Comparison of ENCODE assay signal across 9 cellular contexts in genomic region chr17:7019839-7020519, GRCh38. TPM values are rescaled to one million over a fixed set of nuclear protein-coding genes. Genes with fewer than 3 reads are reported as not detected.
DNase-seq lines count a peak whose midpoint lies in the region; ATAC-seq, FAIRE-seq and TF ChIP-seq lines count a peak whose summit lies in the region.
"Had no signal": no experiment of that assay in that cellular context is flagged by ENCODE, and none has a peak within 500 bp of the region (broad histone marks: within the 10 kb centered on the region; RNA-seq: fewer than 3 reads in every experiment).

No MANE protein-coding gene starts in this region.

- peak overlapping the region; percentile 86 for H3K4me2 ChIP-seq in fibroblast of lung (ENCODE audit: extremely low read depth, insufficient read depth, low read length)

- FAIRE-seq in HTR-8/SVneo (lab: Jason Lieb, UNC) = no peak

- TF ChIP-seq CTCF in RWPE1 (conservative IDR thresholded peaks at IDR 0.05; ENCODE audit: low read depth) (no peak), fibroblast of lung (conservative IDR thresholded peaks at IDR 0.05 in 1 of 2, IDR thresholded peaks at IDR 0.05 in 1 of 2; ENCODE audit: low read depth in 1 of 2, low read length in 2 of 2) (no peak), GM13977 (IDR thresholded peaks at IDR 0.05; ENCODE audit: extremely low read depth, insufficient read depth, missing control alignments) (no peak)

- peaks cover 2% of the 10 kb centered on the region for H3K36me3 ChIP-seq in fibroblast of lung (ENCODE audit: control insufficient read depth, insufficient read depth, low read length)

- no peaks in the 10 kb centered on the region for H3K9me3 ChIP-seq in fibroblast of lung (ENCODE audit: control insufficient read depth, insufficient read depth, low read depth, low read length)

- no peaks in the 10 kb centered on the region for H3K79me2 ChIP-seq in fibroblast of lung (ENCODE audit: control insufficient read depth, insufficient read depth, low read length)

- peak overlapping the region; percentile 94 for H2AFZ ChIP-seq in fibroblast of lung (ENCODE audit: low read length)

- ATAC-seq in natural killer cell treated with Interleukin-12 subunit alpha and Interleukin-12 subunit beta and Interleukin-15 and Interleukin-18, amount 100 ng/mL, for 72 hours = no peak
- ATAC-seq in GM21390 (IDR thresholded peaks at IDR 0.05; ENCODE audit: unreplicated experiment) (no peak), HG03025 (IDR thresholded peaks at IDR 0.05; ENCODE audit: low FRiP score, unreplicated experiment) (no peak)

- POLR2A ChIA-PET in RWPE1 (lab: Yijun Ruan, JAX; ENCODE audit: low non-redundant PET) = no interaction called here

- H3K9me3 Mint-ChIP-seq in natural killer cell treated with Interleukin-12 subunit alpha and Interleukin-12 subunit beta and Interleukin-15 and Interleukin-18, amount 100 ng/mL, for 72 hours = no peaks in the 10 kb centered on the region

- peak overlapping the region; percentile 36 for H3K9ac ChIP-seq in fibroblast of lung (ENCODE audit: insufficient read depth, low read length)

- H3K4me1 Mint-ChIP-seq in natural killer cell treated with Interleukin-12 subunit alpha and Interleukin-12 subunit beta and Interleukin-15 and Interleukin-18, amount 100 ng/mL, for 72 hours (ENCODE audit: low read depth in 2 of 2) = peaks cover 68 to 71% of the 10 kb centered on the region in 2 donors

- CTCF ChIA-PET in RWPE1 (lab: Yijun Ruan, JAX) = interaction anchor here (0.6 to 1.9 kb wide), 2 partner anchors 105 to 354 kb away, joined by 3 to 16 read pairs; no protein-coding TSS in a partner anchor

- no peaks in the 10 kb centered on the region for H3K27me3 ChIP-seq in fibroblast of lung (ENCODE audit: control insufficient read depth, insufficient read depth, low read length)

- peak overlapping the region; percentile 65 to 74 for H3K27ac Mint-ChIP-seq in natural killer cell treated with Interleukin-12 subunit alpha and Interleukin-12 subunit beta and Interleukin-15 and Interleukin-18, amount 100 ng/mL, for 72 hours

- H3K4me3 ChIP-seq in fibroblast of lung (replicated peaks in 1 of 4; ENCODE audit: control extremely low read depth in 1 of 4, insufficient read depth in 1 of 4, low read depth in 3 of 4, low read length in 4 of 4) = peak overlapping the region in 3 of 4 experiments; percentile 21 to 60 (median 56)

- no peaks in the 10 kb centered on the region for H3K27me3 Mint-ChIP-seq in natural killer cell treated with Interleukin-12 subunit alpha and Interleukin-12 subunit beta and Interleukin-15 and Interleukin-18, amount 100 ng/mL, for 72 hours

- H3K27ac ChIP-seq in RWPE1 (peak overlapping the region; percentile 66), fibroblast of lung (ENCODE audit: insufficient read depth, low read length) (peak overlapping the region; percentile 65)

- no peak overlapping the region for H3K4me3 Mint-ChIP-seq in natural killer cell treated with Interleukin-12 subunit alpha and Interleukin-12 subunit beta and Interleukin-15 and Interleukin-18, amount 100 ng/mL, for 72 hours

- in situ Hi-C loops in G401 (cut with HindIII; ENCODE audit: low sequenced_read_pairs) = no loop called here
- in situ Hi-C loops in GM13977 (cut with MboI; ENCODE audit: low pct_unique_long_range_greater_than_20kb, low sequenced_read_pairs, unreplicated experiment) = no loop called here

- H4K20me1 ChIP-seq in fibroblast of lung (ENCODE audit: control insufficient read depth, extremely low read depth, insufficient read depth, low read length) = no peaks in the 10 kb centered on the region

- peak; percentile 64 for DNase-seq in G401 (ENCODE audit: low spot score)
- DNase-seq in RWPE1 (ENCODE audit: low spot score) = no peak
- peak; percentile 50 to 65 for DNase-seq in fibroblast of lung (ENCODE audit: low read depth in 2 of 2)
- DNase-seq in natural killer cell treated with Interleukin-12 subunit alpha and Interleukin-12 subunit beta and Interleukin-15 and Interleukin-18, amount 100 ng/mL, for 72 hours (ENCODE audit: low spot score) = no peak
- no peak for DNase-seq in GM13977 (ENCODE audit: low spot score)
- no peak for DNase-seq in HTR-8/SVneo (ENCODE audit: insufficient read length, low spot score)

- H3K36me3 Mint-ChIP-seq in natural killer cell treated with Interleukin-12 subunit alpha and Interleukin-12 subunit beta and Interleukin-15 and Interleukin-18, amount 100 ng/mL, for 72 hours = no peaks in the 10 kb centered on the region

- H3K4me1 ChIP-seq in fibroblast of lung (ENCODE audit: control insufficient read depth, extremely low read depth, insufficient read depth, low read length) = peaks cover 13% of the 10 kb centered on the region

RNA-seq across cellular contexts. Expression of gene BCL6B, which starts 2.9 kb away (rescaled TPM):
- not detected in 2 replicates for total RNA-seq in G401 (2014; rRNA removed; shearing (Covaris generic))
- total RNA-seq in fibroblast of lung = under 0.01 and 0.50 TPM in 2 replicates
- 0.02 and 0.07 TPM in 2 replicates for polyA plus RNA-seq in fibroblast of lung
- 0.13 TPM in 1 of 2 replicates, not detected in the other for polyA plus RNA-seq in fibroblast of lung (2012)
- polyA minus RNA-seq in fibroblast of lung (ENCODE audit: low replicate concordance) = not detected in 2 replicates
- 1 to 10 TPM in 1 of 2 donors, under 1 TPM in 1; 0.73 to 1.1 TPM for total RNA-seq in natural killer cell treated with Interleukin-12 subunit alpha and Interleukin-12 subunit beta and Interleukin-15 and Interleukin-18, amount 100 ng/mL, for 72 hours
- polyA plus RNA-seq: neural cell had no signal

RNA-seq across cellular contexts. Expression of gene RNASEK, which starts 7.6 kb away (rescaled TPM):
- total RNA-seq in G401 (2014; rRNA removed; shearing (Covaris generic)) = 189 and 195 TPM in 2 replicates
- 27.2 and 64.6 TPM in 2 replicates for total RNA-seq in fibroblast of lung
- 201 and 232 TPM in 2 replicates for polyA plus RNA-seq in fibroblast of lung
- polyA plus RNA-seq in fibroblast of lung (2012) = 494 and 511 TPM in 2 replicates
- polyA minus RNA-seq in fibroblast of lung (ENCODE audit: low replicate concordance) = 232 and 276 TPM in 2 replicates
- 100 to 1,000 TPM; 206 to 224 TPM for total RNA-seq in natural killer cell treated with Interleukin-12 subunit alpha and Interleukin-12 subunit beta and Interleukin-15 and Interleukin-18, amount 100 ng/mL, for 72 hours

RNA-seq across cellular contexts. Expression of gene SLC16A13, which starts 15.8 kb away (rescaled TPM):
- 5.3 and 9.8 TPM in 2 replicates for total RNA-seq in G401 (2014; rRNA removed; shearing (Covaris generic))
- total RNA-seq in fibroblast of lung = 0.26 and 1.3 TPM in 2 replicates
- 1.4 and 1.6 TPM in 2 replicates for polyA plus RNA-seq in fibroblast of lung
- polyA plus RNA-seq in fibroblast of lung (2012) = 2.0 and 2.8 TPM in 2 replicates
- polyA minus RNA-seq in fibroblast of lung (ENCODE audit: low replicate concordance) = 5.9 and 6.5 TPM in 2 replicates
- 10 to 100 TPM; 11.7 to 19.1 TPM for total RNA-seq in natural killer cell treated with Interleukin-12 subunit alpha and Interleukin-12 subunit beta and Interleukin-15 and Interleukin-18, amount 100 ng/mL, for 72 hours
- polyA plus RNA-seq: neural cell had no signal

RNA-seq across cellular contexts. Expression of gene SLC16A11, which starts 23.9 kb away (rescaled TPM):
- not detected in 2 replicates for total RNA-seq in G401 (2014; rRNA removed; shearing (Covaris generic))
- total RNA-seq in fibroblast of lung = under 0.01 and 0.17 TPM in 2 replicates
- polyA plus RNA-seq in fibroblast of lung = not detected in 2 replicates
- polyA plus RNA-seq in fibroblast of lung (2012) = 0.12 and 0.28 TPM in 2 replicates
- 0.70 TPM in 1 of 2 replicates, not detected in the other for polyA minus RNA-seq in fibroblast of lung (ENCODE audit: low replicate concordance)
- 1 to 10 TPM; 1.2 to 1.7 TPM for total RNA-seq in natural killer cell treated with Interleukin-12 subunit alpha and Interleukin-12 subunit beta and Interleukin-15 and Interleukin-18, amount 100 ng/mL, for 72 hours
- polyA plus RNA-seq: neural cell had no signal

RNA-seq across cellular contexts. Expression of gene ALOX12, which starts 24.1 kb away (rescaled TPM):
- total RNA-seq in G401 (2014; rRNA removed; shearing (Covaris generic)) = not detected in 2 replicates
- 0.17 and 0.26 TPM in 2 replicates for total RNA-seq in fibroblast of lung
- 0.02 and 0.06 TPM in 2 replicates for polyA plus RNA-seq in fibroblast of lung
- 0.13 and 0.23 TPM in 2 replicates for polyA plus RNA-seq in fibroblast of lung (2012)
- not detected in 2 replicates for polyA minus RNA-seq in fibroblast of lung (ENCODE audit: low replicate concordance)
- not detected for total RNA-seq in natural killer cell treated with Interleukin-12 subunit alpha and Interleukin-12 subunit beta and Interleukin-15 and Interleukin-18, amount 100 ng/mL, for 72 hours
- polyA plus RNA-seq: neural cell had no signal

Comparison
In these comparisons a context has a peak if more than half of its experiments do, and no peak if none do; other contexts are left out.
1. DNase-seq: peak in G401 (single experiment) and fibroblast of lung (2 of 2); none in RWPE1 (single experiment), natural killer cell treated with Interleukin-12 subunit alpha and Interleukin-12 subunit beta and Interleukin-15 and Interleukin-18, amount 100 ng/mL, for 72 hours (single experiment), GM13977 (single experiment) and HTR-8/SVneo (single experiment).